Comparison of ENCODE assay signal across 14 cellular contexts in genomic region chrX:2264179-2265030, GRCh38.
"Had no signal": no experiment of that assay in that cellular context is flagged by ENCODE, and none has a peak within 500 bp of the region (broad histone marks: within the 10 kb centered on the region; RNA-seq: fewer than 3 reads in every experiment).

No MANE protein-coding gene starts in this region.

- H3K4me3 ChIP-seq: right lobe of liver, testis had no signal

- H3K4me1 ChIP-seq: right lobe of liver, testis had no signal

- H3K4me1 Mint-ChIP-seq: activated CD4-positive, alpha-beta memory T cell treated with anti-CD3 and anti-CD28 coated beads, Interleukin-2, amount 10 ng/mL, durations not matched to agents 7 days and 5 days; activated naive CD4-positive, alpha-beta T cell treated with anti-CD3 and anti-CD28 coated beads, Interleukin-2, amount 50 U/mL, for 24 hours; activated T-helper 17 cell treated with anti-CD3 and anti-CD28 coated beads, Interleukin-2, amount 50 U/mL, for 72 hours had no signal

- H3K27me3 ChIP-seq: brain microvascular endothelial cell, right lobe of liver, testis had no signal

- ATAC-seq: activated T-helper 17 cell treated with anti-CD3 and anti-CD28 coated beads, Interleukin-2, amount 50 U/mL, for 72 hours; natural killer cell had no signal

- H3K27me3 Mint-ChIP-seq: activated CD4-positive, alpha-beta memory T cell treated with anti-CD3 and anti-CD28 coated beads, Interleukin-2, amount 10 ng/mL, durations not matched to agents 7 days and 5 days; activated naive CD4-positive, alpha-beta T cell treated with anti-CD3 and anti-CD28 coated beads, Interleukin-2, amount 50 U/mL, for 24 hours; activated T-helper 17 cell treated with anti-CD3 and anti-CD28 coated beads, Interleukin-2, amount 50 U/mL, for 72 hours had no signal

- DNase-seq: activated CD4-positive, alpha-beta memory T cell treated with anti-CD3 and anti-CD28 coated beads, Interleukin-2, amount 10 ng/mL, durations not matched to agents 7 days and 5 days; activated CD4-positive, alpha-beta T cell treated with anti-CD3 and anti-CD28 coated beads for 1 hour; activated CD8-positive, alpha-beta memory T cell treated with anti-CD3 and anti-CD28 coated beads, Interleukin-2, amount 50 U/mL, for 48 hours; brain microvascular endothelial cell; cerebellar nuclear complex; dermis blood vessel endothelial cell; natural killer cell; nucleus accumbens; right lobe of liver; stimulated activated CD4-positive, alpha-beta T cell treated with anti-CD3 and anti-CD28 coated beads, Interleukin-2, amount 100 ng/mL, for 24 hours; stimulated activated naive CD4-positive, alpha-beta T cell; testis had no signal

- H3K4me3 Mint-ChIP-seq: activated CD4-positive, alpha-beta memory T cell treated with anti-CD3 and anti-CD28 coated beads, Interleukin-2, amount 10 ng/mL, durations not matched to agents 7 days and 5 days; activated naive CD4-positive, alpha-beta T cell treated with anti-CD3 and anti-CD28 coated beads, Interleukin-2, amount 50 U/mL, for 24 hours; activated T-helper 17 cell treated with anti-CD3 and anti-CD28 coated beads, Interleukin-2, amount 50 U/mL, for 72 hours; natural killer cell had no signal

- H3K9me3 Mint-ChIP-seq: activated CD4-positive, alpha-beta memory T cell treated with anti-CD3 and anti-CD28 coated beads, Interleukin-2, amount 10 ng/mL, durations not matched to agents 7 days and 5 days; activated naive CD4-positive, alpha-beta T cell treated with anti-CD3 and anti-CD28 coated beads, Interleukin-2, amount 50 U/mL, for 24 hours; activated T-helper 17 cell treated with anti-CD3 and anti-CD28 coated beads, Interleukin-2, amount 50 U/mL, for 72 hours; natural killer cell had no signal

- H3K27ac Mint-ChIP-seq: activated CD4-positive, alpha-beta memory T cell treated with anti-CD3 and anti-CD28 coated beads, Interleukin-2, amount 10 ng/mL, durations not matched to agents 7 days and 5 days; activated naive CD4-positive, alpha-beta T cell treated with anti-CD3 and anti-CD28 coated beads, Interleukin-2, amount 50 U/mL, for 24 hours; activated T-helper 17 cell treated with anti-CD3 and anti-CD28 coated beads, Interleukin-2, amount 50 U/mL, for 72 hours; natural killer cell had no signal

- H3K36me3 Mint-ChIP-seq: natural killer cell had no signal

- H3K27ac ChIP-seq: brain microvascular endothelial cell, right lobe of liver, testis had no signal

- H3K9me3 ChIP-seq: right lobe of liver, testis had no signal

- H3K36me3 ChIP-seq: brain microvascular endothelial cell, right lobe of liver had no signal
